ENCODE assay signal across 8 cellular contexts in the genomic region with DNA sequence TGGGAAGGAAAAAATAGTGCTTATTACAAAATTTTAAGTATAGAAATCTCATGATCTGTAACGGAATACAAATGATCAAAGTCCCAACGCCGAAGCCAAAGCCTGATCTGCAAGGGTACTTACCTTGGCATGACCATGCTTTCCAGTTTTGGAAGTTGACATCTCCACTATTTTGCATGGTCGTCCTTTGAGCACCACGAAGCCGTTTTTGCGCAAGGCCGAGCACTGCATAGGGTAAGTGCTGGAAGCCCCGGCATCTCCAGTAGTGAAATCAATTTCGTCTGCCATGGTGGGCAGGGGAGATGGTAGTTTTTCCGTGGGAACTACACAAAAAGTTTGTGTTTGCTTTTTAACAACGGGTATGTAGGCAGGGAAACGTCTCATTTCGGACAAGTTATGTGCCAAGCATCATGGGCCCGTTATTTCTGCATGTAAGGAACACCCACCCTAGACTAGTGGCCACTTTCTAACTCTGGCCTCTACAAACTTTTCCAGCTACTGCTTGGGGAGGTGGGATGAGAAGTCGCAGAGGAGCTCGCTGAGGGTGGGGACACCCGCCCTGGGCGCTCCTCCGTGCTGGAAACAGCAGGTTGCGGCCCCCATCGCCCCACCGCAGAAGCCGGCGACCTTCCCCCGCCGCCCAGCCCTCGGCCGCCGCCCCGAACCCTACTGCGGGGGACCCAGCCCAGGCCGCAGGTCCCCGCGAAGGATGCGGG. TPM values are rescaled to one million over a fixed set of nuclear protein-coding genes. Genes with fewer than 3 reads are reported as not detected.
A peak's percentile ranks its signal among the peaks of the same experiment; 100 is the strongest.
DNase-seq lines count a peak whose midpoint lies in the region; ATAC-seq and TF ChIP-seq lines count a peak whose summit lies in the region.

No MANE protein-coding gene starts in this region.

- H3K9me3 ChIP-seq in DOHH2 (ENCODE audit: control insufficient read depth, insufficient read depth, low read length) (peaks cover 7% of the 10 kb centered on the region), parathyroid adenoma (ENCODE audit: control insufficient read depth, low read length) (no peaks in the 10 kb centered on the region)

- no peak for TF ChIP-seq CTCF in DOHH2 (IDR thresholded peaks at IDR 0.05; ENCODE audit: low read depth, low read length, poor library complexity, severe bottlenecking)
- no peak for TF ChIP-seq CTCF in WTC11 (IDR thresholded peaks at IDR 0.05)
- no peak for TF ChIP-seq CTCF in parathyroid adenoma (IDR thresholded peaks at IDR 0.05)

- H3K27me3 ChIP-seq in DOHH2 (ENCODE audit: control insufficient read depth, low read length): no peaks in the 10 kb centered on the region
- H3K27me3 ChIP-seq in parathyroid adenoma (ENCODE audit: control insufficient read depth, insufficient read depth, low read length): no peaks in the 10 kb centered on the region

- peaks cover 18% of the 10 kb centered on the region for H3K4me1 ChIP-seq in DOHH2 (ENCODE audit: control insufficient read depth, low read length)
- H3K4me1 ChIP-seq in parathyroid adenoma: no peaks in the 10 kb centered on the region

- H3K4me3 ChIP-seq in DOHH2 (ENCODE audit: low read length) (peak overlapping the region; percentile 81), parathyroid adenoma (ENCODE audit: low read depth, low read length) (peak overlapping the region; percentile 69)

- H3K79me2 ChIP-seq in DOHH2 (ENCODE audit: control insufficient read depth, low read length): peaks cover 4% of the 10 kb centered on the region; the same call in 1 of the 2 replicates
- H3K79me2 ChIP-seq in parathyroid adenoma: no peaks in the 10 kb centered on the region

- H2AFZ ChIP-seq in parathyroid adenoma: peak overlapping the region; percentile 96

- no peaks in the 10 kb centered on the region for H3F3A ChIP-seq in DOHH2 (ENCODE audit: control insufficient read depth, insufficient read depth)

- peaks cover 8% of the 10 kb centered on the region for H3K36me3 Mint-ChIP-seq in WTC11

- peaks cover 19% of the 10 kb centered on the region for H3K9me3 Mint-ChIP-seq in WTC11

- H3K4me1 Mint-ChIP-seq in WTC11: peaks cover 11% of the 10 kb centered on the region

- no peaks in the 10 kb centered on the region for H3K9me2 ChIP-seq in DOHH2 (replicated peaks; ENCODE audit: control insufficient read depth, low read length)

- H3K27ac ChIP-seq in DOHH2 (ENCODE audit: low read depth, low read length): no peak overlapping the region
- no peak overlapping the region for H3K27ac ChIP-seq in parathyroid adenoma

- H3K36me3 ChIP-seq in DOHH2 (ENCODE audit: control insufficient read depth, low read length): no peaks in the 10 kb centered on the region
- H3K36me3 ChIP-seq in parathyroid adenoma (ENCODE audit: control insufficient read depth, insufficient read depth, low read length): no peaks in the 10 kb centered on the region

- POLR2A ChIA-PET in WTC11 (lab: Charles Lee): interaction anchor here (0.7 to 1.2 kb wide), 3 partner anchors 38 to 44 kb away, joined by 3 to 4 read pairs (median 4); a partner anchor contains a TSS

- no peaks in the 10 kb centered on the region for H4K20me1 ChIP-seq in DOHH2 (ENCODE audit: control insufficient read depth, insufficient read depth, low read depth, low read length)

- H3K4me3 Mint-ChIP-seq in WTC11: peak overlapping the region; percentile 91

- peak; percentile 3 for ATAC-seq in HG02884 (IDR thresholded peaks at IDR 0.05; ENCODE audit: unreplicated experiment)
- ATAC-seq in WTC11: no peak
- no peak for ATAC-seq in HG03439 (IDR thresholded peaks at IDR 0.05; ENCODE audit: unreplicated experiment)
- ATAC-seq in HG03175 (IDR thresholded peaks at IDR 0.05; ENCODE audit: unreplicated experiment): no peak

- no peak for DNase-seq in WTC11 (ENCODE audit: low spot score)
- DNase-seq in germinal center (ENCODE audit: low spot score): peak; percentile 4
- DNase-seq in NCI-H2171 (lab: John Stamatoyannopoulos, UW): no peak

- peaks cover 54% of the 10 kb centered on the region for H3K27me3 Mint-ChIP-seq in WTC11 (ENCODE audit: low read depth)

- CTCF ChIA-PET in WTC11 (lab: Charles Lee): no interaction called here

- H3K4me2 ChIP-seq in DOHH2 (ENCODE audit: low read length) (peak overlapping the region; percentile 62), parathyroid adenoma (ENCODE audit: low read length) (peak overlapping the region; percentile 80)

- no peak overlapping the region for H3K27ac Mint-ChIP-seq in WTC11

- no peak overlapping the region for H3K9ac ChIP-seq in parathyroid adenoma

TF ChIP-seq in WTC11, 78 proteins besides CTCF, POLR2A, EP300 and RAD21:
- no peak; the same call in 1 of the 2 replicates for TF ChIP-seq ZNF232 (CRISPR knock-in tag; IDR thresholded peaks at IDR 0.05)
- no peak for TF ChIP-seq ATF1 (CRISPR knock-in tag; IDR thresholded peaks at IDR 0.05)
- TF ChIP-seq, protein P1, sequence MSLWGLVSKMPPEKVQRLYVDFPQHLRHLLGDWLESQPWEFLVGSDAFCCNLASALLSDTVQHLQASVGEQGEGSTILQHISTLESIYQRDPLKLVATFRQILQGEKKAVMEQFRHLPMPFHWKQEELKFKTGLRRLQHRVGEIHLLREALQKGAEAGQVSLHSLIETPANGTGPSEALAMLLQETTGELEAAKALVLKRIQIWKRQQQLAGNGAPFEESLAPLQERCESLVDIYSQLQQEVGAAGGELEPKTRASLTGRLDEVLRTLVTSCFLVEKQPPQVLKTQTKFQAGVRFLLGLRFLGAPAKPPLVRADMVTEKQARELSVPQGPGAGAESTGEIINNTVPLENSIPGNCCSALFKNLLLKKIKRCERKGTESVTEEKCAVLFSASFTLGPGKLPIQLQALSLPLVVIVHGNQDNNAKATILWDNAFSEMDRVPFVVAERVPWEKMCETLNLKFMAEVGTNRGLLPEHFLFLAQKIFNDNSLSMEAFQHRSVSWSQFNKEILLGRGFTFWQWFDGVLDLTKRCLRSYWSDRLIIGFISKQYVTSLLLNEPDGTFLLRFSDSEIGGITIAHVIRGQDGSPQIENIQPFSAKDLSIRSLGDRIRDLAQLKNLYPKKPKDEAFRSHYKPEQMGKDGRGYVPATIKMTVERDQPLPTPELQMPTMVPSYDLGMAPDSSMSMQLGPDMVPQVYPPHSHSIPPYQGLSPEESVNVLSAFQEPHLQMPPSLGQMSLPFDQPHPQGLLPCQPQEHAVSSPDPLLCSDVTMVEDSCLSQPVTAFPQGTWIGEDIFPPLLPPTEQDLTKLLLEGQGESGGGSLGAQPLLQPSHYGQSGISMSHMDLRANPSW (CRISPR knock-in tag; conservative IDR thresholded peaks at IDR 0.05; ENCODE audit: low read depth): no peak

RNA-seq across cellular contexts. Expression of a gene that starts 0.8 kb away (rescaled TPM):
- 7.6 to 8.6 TPM (median 7.7 TPM) in 3 replicates for total RNA-seq in WTC11 (2021)

RNA-seq across cellular contexts. Expression of a gene that starts 37.7 kb away (rescaled TPM):
- total RNA-seq in WTC11 (2021): 120 to 169 TPM (median 125 TPM) in 3 replicates
